ENCODE assay signal across 1 cellular context in the genomic region with DNA sequence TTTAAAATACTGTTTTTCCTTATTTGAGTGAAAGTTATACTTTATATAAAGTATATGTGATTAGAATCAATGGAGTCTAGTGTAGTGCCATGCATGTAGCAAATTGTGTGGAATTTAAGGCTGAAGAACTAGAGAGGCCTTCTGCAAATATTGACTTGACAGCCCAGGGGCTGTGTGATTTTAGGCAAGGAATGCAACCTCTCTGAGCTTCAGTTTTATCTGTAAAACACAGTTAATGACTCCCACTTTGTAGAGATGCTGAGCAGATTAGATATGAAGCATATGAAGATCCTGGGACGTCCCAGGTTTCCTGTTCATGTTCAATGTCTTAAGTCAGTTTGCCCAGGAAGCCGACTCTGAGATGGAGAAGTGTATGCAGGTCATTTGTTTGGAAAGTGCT.
A peak's percentile ranks its signal among the peaks of the same experiment; 100 is the strongest.
TF ChIP-seq lines count a peak whose summit lies in the region.

No MANE protein-coding gene starts in this region.

TF ChIP-seq in K562, 482 proteins besides CTCF, POLR2A, EP300 and RAD21 (continued from another document):
- peak; percentile 83 for TF ChIP-seq RBM25 (IDR thresholded peaks at IDR 0.05; ENCODE audit: low read depth, low read length, severe bottlenecking)
- peak; percentile 54; the same call in 1 of the 2 replicates for TF ChIP-seq ZNF589 (CRISPR knock-in tag; IDR thresholded peaks at IDR 0.05; ENCODE audit: low read depth)
- no peak for TF ChIP-seq NRF1 (conservative IDR thresholded peaks at IDR 0.05 in 1 of 2, IDR thresholded peaks at IDR 0.05 in 1 of 2)
- TF ChIP-seq KDM1A (IDR thresholded peaks at IDR 0.05), result 0 out of 4 replicates have a peak, but pooled peaks of 1 of the 2 experiments have one; percentile 19
TF ChIP-seq in K562: peak in this region for 10.
